14 cellular contexts compared by ENCODE assay signal in genomic region chr11:13169709-13170108, GRCh38.
DNase-seq lines count a peak whose midpoint lies in the region; ATAC-seq and TF ChIP-seq lines count a peak whose summit lies in the region.
"Had no signal": no experiment of that assay in that cellular context is flagged by ENCODE, and none has a peak within 500 bp of the region (broad histone marks: within the 10 kb centered on the region; RNA-seq: fewer than 3 reads in every experiment).

No MANE protein-coding gene starts in this region.

- peak; percentile 41 for DNase-seq in AG09319 (ENCODE audit: extremely low read depth, low read depth)
- DNase-seq in HS-27A (ENCODE audit: low read depth): peak; percentile 94
- DNase-seq in amniotic stem cell (lab: John Stamatoyannopoulos, UW): peak; percentile 45
- peak; percentile 42 for DNase-seq in kidney epithelial cell (ENCODE audit: low read depth)
- DNase-seq in T-helper 17 cell: no peak
- DNase-seq in NCI-H146 treated with DMSO at 0.1 percent for 48 hours (lab: John Stamatoyannopoulos, UW; ENCODE audit: unreplicated experiment): no peak
- DNase-seq: activated CD4-positive, CD25-positive, alpha-beta regulatory T cell; activated effector memory CD4-positive, alpha-beta T cell treated with anti-CD3 and anti-CD28 coated beads, Interleukin-2, amount 50 U/mL, for 16 hours; GOT3; NCI-H1417 treated with DMSO at 0.1 percent for 48 hours; nephron progenitor cell; stimulated activated naive CD8-positive, alpha-beta T cell treated with anti-CD3 and anti-CD28 coated beads, Interleukin-15, amount 100 ng/mL, for 72 hours had no signal

- H3K4me3 Mint-ChIP-seq in T-helper 17 cell: no peak overlapping the region
- H3K4me3 Mint-ChIP-seq: nephron progenitor cell; stimulated activated naive CD8-positive, alpha-beta T cell treated with anti-CD3 and anti-CD28 coated beads, Interleukin-15, amount 100 ng/mL, for 72 hours had no signal

- H3K9me3 ChIP-seq in T-helper 17 cell (ENCODE audit: control insufficient read depth, low read length, poor library complexity, severe bottlenecking): no peaks in the 10 kb centered on the region

- peaks cover 68% of the 10 kb centered on the region for H3K27me3 Mint-ChIP-seq in T-helper 17 cell

- no peaks in the 10 kb centered on the region for H3K27me3 ChIP-seq in kidney epithelial cell (ENCODE audit: control insufficient read depth, insufficient read depth, low read length)

- H3K4me1 Mint-ChIP-seq in T-helper 17 cell: peaks cover 2% of the 10 kb centered on the region
- H3K4me1 Mint-ChIP-seq: stimulated activated naive CD8-positive, alpha-beta T cell treated with anti-CD3 and anti-CD28 coated beads, Interleukin-15, amount 100 ng/mL, for 72 hours had no signal

- H3K36me3 ChIP-seq in kidney epithelial cell (ENCODE audit: control insufficient read depth, insufficient read depth, low read length): no peaks in the 10 kb centered on the region

- H3K27ac Mint-ChIP-seq in T-helper 17 cell: no peak overlapping the region
- H3K27ac Mint-ChIP-seq: nephron progenitor cell; stimulated activated naive CD8-positive, alpha-beta T cell treated with anti-CD3 and anti-CD28 coated beads, Interleukin-15, amount 100 ng/mL, for 72 hours had no signal

- H3K4me3 ChIP-seq in kidney epithelial cell (ENCODE audit: low read depth, low read length): no peak overlapping the region

- TF ChIP-seq CTCF in AG09319 (IDR thresholded peaks at IDR 0.05; ENCODE audit: low read depth, low read length): no peak
- TF ChIP-seq CTCF in kidney epithelial cell (IDR thresholded peaks at IDR 0.05; ENCODE audit: insufficient read depth, low read length, poor library complexity, severe bottlenecking): no peak

- no peak for ATAC-seq in GM19455 (IDR thresholded peaks at IDR 0.05; ENCODE audit: unreplicated experiment)
- no peak for ATAC-seq in T-helper 17 cell
- no peak for ATAC-seq in GM18870 (IDR thresholded peaks at IDR 0.05; ENCODE audit: unreplicated experiment)
- ATAC-seq: stimulated activated naive CD8-positive, alpha-beta T cell treated with anti-CD3 and anti-CD28 coated beads, Interleukin-15, amount 100 ng/mL, for 72 hours had no signal

- H3K36me3 Mint-ChIP-seq in T-helper 17 cell (ENCODE audit: low read depth): no peaks in the 10 kb centered on the region

Comparison
In these comparisons a context has a peak if more than half of its experiments do, and no peak if none do; other contexts are left out.
1. DNase-seq: peak in AG09319 (single experiment), HS-27A (single experiment), amniotic stem cell (single experiment) and kidney epithelial cell (single experiment); none in T-helper 17 cell (0 of 3) and NCI-H146 treated with DMSO at 0.1 percent for 48 hours (single experiment).